Comparison of ENCODE assay signal across 8 cellular contexts in the genomic region with DNA sequence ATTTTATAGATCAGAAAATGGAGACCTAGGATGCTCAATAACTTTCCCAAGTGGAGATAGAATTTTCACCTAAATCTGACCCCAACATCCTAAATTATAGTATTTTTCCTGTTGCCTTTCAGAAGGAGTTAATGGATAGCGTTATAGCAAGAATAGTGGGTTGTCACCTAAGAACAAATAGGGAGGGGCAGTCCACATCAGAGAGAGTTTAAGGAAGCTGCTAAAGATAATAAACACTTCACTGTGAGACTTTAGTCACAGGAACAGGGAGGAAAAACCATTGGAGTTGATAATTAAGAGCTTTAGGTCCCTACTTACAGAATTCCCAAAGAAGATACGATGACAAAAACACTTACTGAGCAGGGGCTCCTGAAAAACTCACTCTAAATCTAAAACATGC.
"Had no signal": no experiment of that assay in that cellular context is flagged by ENCODE, and none has a peak within 500 bp of the region (broad histone marks: within the 10 kb centered on the region; RNA-seq: fewer than 3 reads in every experiment).

No MANE protein-coding gene starts in this region.

- FAIRE-seq: G401.6, GM12878, GM12891, GM12892, GM18507, GM19239 had no signal

- ATAC-seq: GM12878 had no signal

- DNase-seq: GDM1, GF-D8 had no signal

- H3K4me3 ChIP-seq: GM12878 had no signal
